12 cellular contexts compared by ENCODE assay signal in genomic region chr12:131989021-131989420, GRCh38.
"Had no signal": no experiment of that assay in that cellular context is flagged by ENCODE, and none has a peak within 500 bp of the region (broad histone marks: within the 10 kb centered on the region; RNA-seq: fewer than 3 reads in every experiment).

No MANE protein-coding gene starts in this region.

- H3K27me3 ChIP-seq: esophagus muscularis mucosa had no signal

- H3K27ac Mint-ChIP-seq: dendritic cell treated with granulocyte-macrophage colony-stimulating factor and Interleukin-4, amounts not matched to agents 40 ng/mL and 50 ng/mL, for 4 days; nephron progenitor cell; stimulated activated naive CD8-positive, alpha-beta T cell treated with anti-CD3 and anti-CD28 coated beads, Interleukin-15, Interleukin-2, amounts not matched to agents 100 ng/mL and 50 ng/mL, for 24 hours; T-helper 2 cell treated with Interferon-gamma antibody and Interleukin-4, amounts not matched to agents 5 μg/mL and 100 μg/mL, for 36 hours had no signal

- H3K4me3 ChIP-seq: esophagus muscularis mucosa, thoracic aorta had no signal

- H3K9me3 ChIP-seq: esophagus muscularis mucosa, thoracic aorta had no signal

- H3K27me3 Mint-ChIP-seq: dendritic cell treated with granulocyte-macrophage colony-stimulating factor and Interleukin-4, amounts not matched to agents 40 ng/mL and 50 ng/mL, for 4 days; stimulated activated naive CD8-positive, alpha-beta T cell treated with anti-CD3 and anti-CD28 coated beads, Interleukin-15, Interleukin-2, amounts not matched to agents 100 ng/mL and 50 ng/mL, for 24 hours had no signal

- H3K27ac ChIP-seq: esophagus muscularis mucosa, thoracic aorta had no signal

- H3K4me3 Mint-ChIP-seq: dendritic cell treated with granulocyte-macrophage colony-stimulating factor and Interleukin-4, amounts not matched to agents 40 ng/mL and 50 ng/mL, for 4 days; nephron progenitor cell; stimulated activated naive CD8-positive, alpha-beta T cell treated with anti-CD3 and anti-CD28 coated beads, Interleukin-15, Interleukin-2, amounts not matched to agents 100 ng/mL and 50 ng/mL, for 24 hours; T-helper 2 cell treated with Interferon-gamma antibody and Interleukin-4, amounts not matched to agents 5 μg/mL and 100 μg/mL, for 36 hours had no signal

- H3K9me3 Mint-ChIP-seq: dendritic cell treated with granulocyte-macrophage colony-stimulating factor and Interleukin-4, amounts not matched to agents 40 ng/mL and 50 ng/mL, for 4 days; nephron progenitor cell; stimulated activated naive CD8-positive, alpha-beta T cell treated with anti-CD3 and anti-CD28 coated beads, Interleukin-15, Interleukin-2, amounts not matched to agents 100 ng/mL and 50 ng/mL, for 24 hours; T-helper 2 cell treated with Interferon-gamma antibody and Interleukin-4, amounts not matched to agents 5 μg/mL and 100 μg/mL, for 36 hours had no signal

- ATAC-seq: activated CD4-positive, CD25-positive, alpha-beta regulatory T cell treated with anti-CD3 and anti-CD28 coated beads, Interleukin-2, amount 50 U/mL, for 24 hours had no signal

- DNase-seq: activated CD4-positive, alpha-beta T cell treated with anti-CD3 and anti-CD28 coated beads, Interleukin-2, amount 50 U/mL, for 4 hours; activated naive CD4-positive, alpha-beta T cell treated with Interleukin-2 at 50 U/mL for 16 hours; central memory CD4-positive, alpha-beta T cell; left ventricle myocardium superior; nephron progenitor cell; stimulated activated CD4-positive, alpha-beta T cell treated with anti-CD3 and anti-CD28 coated beads, Interleukin-4, amount 100 ng/mL, for 24 hours had no signal
